ENCODE assay signal across 17 cellular contexts in the genomic region with DNA sequence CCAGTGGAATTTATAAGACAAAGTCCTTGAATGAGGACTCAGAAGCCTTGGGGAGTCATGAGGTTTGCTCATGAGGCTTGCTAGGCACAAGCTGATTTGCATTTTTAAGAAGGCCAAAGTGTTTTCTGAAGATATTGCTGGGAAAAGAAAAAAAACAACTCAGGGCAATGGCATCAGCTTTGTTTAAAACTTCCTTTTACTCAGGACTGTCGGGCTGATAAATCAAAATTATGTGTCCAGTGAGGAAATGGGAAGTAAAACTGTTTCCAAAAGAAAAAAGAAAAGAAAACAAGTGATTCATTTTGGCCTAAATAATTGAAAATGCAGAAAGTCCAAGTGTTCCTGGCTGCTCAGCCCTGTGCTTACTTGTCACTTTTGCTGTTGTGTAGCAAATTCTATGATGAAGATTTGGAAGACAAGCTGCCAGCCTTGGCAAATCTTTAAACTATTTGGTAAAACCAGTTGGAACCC.
DNase-seq lines count a peak whose midpoint lies in the region; ATAC-seq and TF ChIP-seq lines count a peak whose summit lies in the region.
"Had no signal": no experiment of that assay in that cellular context is flagged by ENCODE, and none has a peak within 500 bp of the region (broad histone marks: within the 10 kb centered on the region; RNA-seq: fewer than 3 reads in every experiment).

No MANE protein-coding gene starts in this region.

- no peaks in the 10 kb centered on the region for H3K9me3 Mint-ChIP-seq in endodermal cell
- H3K9me3 Mint-ChIP-seq: IgD-negative memory B cell had no signal

- peaks cover 15 to 99% (median 52%) of the 10 kb centered on the region in 10 experiments for H3K4me1 ChIP-seq in BLaER1 treated with 17β-estradiol and CSF1 and Interleukin-3, amounts not matched to agents 10 nM and 100 nM
- H3K4me1 ChIP-seq in heart left ventricle: peaks cover 0 to 69% (median 11%) of the 10 kb centered on the region in 12 donors
- H3K4me1 ChIP-seq in SJCRH30: peaks cover 11% of the 10 kb centered on the region
- H3K4me1 ChIP-seq in endodermal cell (ENCODE audit: control insufficient read depth, insufficient read depth, low read length): peaks cover 9% of the 10 kb centered on the region
- H3K4me1 ChIP-seq: thyroid gland had no signal

- H4K20me1 ChIP-seq in BLaER1 treated with 17β-estradiol and CSF1 and Interleukin-3, amounts not matched to agents 10 nM and 100 nM: no peaks in the 10 kb centered on the region

- peak in 3 of 4 donors; percentile 24 to 59 (median 50) for ATAC-seq in heart left ventricle

- peak; percentile 35 for DNase-seq in MV-4-11 (lab: John Stamatoyannopoulos, UW)
- DNase-seq in heart left ventricle: no peak
- peak; percentile 70 for DNase-seq in renal cortical epithelial cell (ENCODE audit: low read depth)
- no peak for DNase-seq in SJCRH30
- no peak for DNase-seq in SKM-1 treated with dmso at 0.1 percent for 144 hours (lab: John Stamatoyannopoulos, UW; ENCODE audit: unreplicated experiment)
- DNase-seq in HuH-7.5 (ENCODE audit: low spot score): no peak
- no peak for DNase-seq in endodermal cell
- DNase-seq: activated B cell treated with CpG ODN at 0.5 μM for 24 hours; activated CD8-positive, alpha-beta memory T cell treated with anti-CD3 and anti-CD28 coated beads, Interleukin-2, amount 50 U/mL, for 48 hours; AML-193; DND-41; NCI-H1105 treated with DMSO at 0.1 percent for 48 hours; nucleus accumbens; PC-9 had no signal

- H3K27me3 ChIP-seq in BLaER1 treated with 17β-estradiol and CSF1 and Interleukin-3, amounts not matched to agents 10 nM and 100 nM: no peaks in the 10 kb centered on the region
- H3K27me3 ChIP-seq in heart left ventricle: no peaks in the 10 kb centered on the region
- H3K27me3 ChIP-seq in SJCRH30: no peaks in the 10 kb centered on the region
- H3K27me3 ChIP-seq in endodermal cell (ENCODE audit: control insufficient read depth, insufficient read depth, low read length, poor library complexity, severe bottlenecking): no peaks in the 10 kb centered on the region
- H3K27me3 ChIP-seq: thyroid gland had no signal

- H3K36me3 Mint-ChIP-seq in endodermal cell (ENCODE audit: low read depth): no peaks in the 10 kb centered on the region

- intact Hi-C loops in heart left ventricle (cut with DNase I): no loop called here

- TF ChIP-seq CTCF in heart left ventricle (IDR thresholded peaks at IDR 0.05): no peak
- TF ChIP-seq CTCF in endodermal cell (conservative IDR thresholded peaks at IDR 0.05): no peak

- WGBS in heart left ventricle, 4 donors: 29 to 56% (median 41%) methylated on average over 1 of the region's 1 CpG
- 94 to 100% methylated on average over 1 of the region's 1 CpG for WGBS in endodermal cell (ENCODE audit: insufficient coverage in 1 of 2, insufficient read length in 1 of 2), 2 experiments

- no peak for TF ChIP-seq POLR2A in heart left ventricle (IDR thresholded peaks at IDR 0.05)

- no peak overlapping the region for H3K27ac Mint-ChIP-seq in endodermal cell
- H3K27ac Mint-ChIP-seq: activated B cell treated with CpG ODN at 0.5 μM for 24 hours had no signal

- no peak overlapping the region for H3K4me3 ChIP-seq in BLaER1 treated with 17β-estradiol and CSF1 and Interleukin-3, amounts not matched to agents 10 nM and 100 nM
- H3K4me3 ChIP-seq in heart left ventricle: no peak overlapping the region
- no peak overlapping the region for H3K4me3 ChIP-seq in SJCRH30
- H3K4me3 ChIP-seq in endodermal cell (ENCODE audit: low read length): no peak overlapping the region
- H3K4me3 ChIP-seq: PC-9, thyroid gland had no signal

- H3K4me3 Mint-ChIP-seq in endodermal cell: no peak overlapping the region
- H3K4me3 Mint-ChIP-seq: activated B cell treated with CpG ODN at 0.5 μM for 24 hours, IgD-negative memory B cell had no signal

- peak overlapping the region in 6 of 11 experiments; percentile 11 to 80 (median 68); a peak in 9 of 22 replicates for H3K9ac ChIP-seq in BLaER1 treated with 17β-estradiol and CSF1 and Interleukin-3, amounts not matched to agents 10 nM and 100 nM
- no peak overlapping the region for H3K9ac ChIP-seq in endodermal cell (ENCODE audit: extremely low read depth, low read length, poor library complexity, severe bottlenecking)

- H3K36me3 ChIP-seq in BLaER1 treated with 17β-estradiol and CSF1 and Interleukin-3, amounts not matched to agents 10 nM and 100 nM: no peaks in the 10 kb centered on the region
- no peaks in the 10 kb centered on the region for H3K36me3 ChIP-seq in heart left ventricle
- no peaks in the 10 kb centered on the region for H3K36me3 ChIP-seq in SJCRH30
- H3K36me3 ChIP-seq in endodermal cell (ENCODE audit: control insufficient read depth, insufficient read depth, low read length): no peaks in the 10 kb centered on the region
- H3K36me3 ChIP-seq: thyroid gland had no signal

- H3K4me2 ChIP-seq in BLaER1 treated with 17β-estradiol and CSF1 and Interleukin-3, amounts not matched to agents 10 nM and 100 nM: peak overlapping the region in 6 of 11 experiments; percentile 39 to 83 (median 71); a peak in 12 of 22 replicates
- H3K4me2 ChIP-seq: PC-9 had no signal

- H3K4me1 Mint-ChIP-seq in endodermal cell: peaks cover 38% of the 10 kb centered on the region

- H3K27ac ChIP-seq in BLaER1 treated with 17β-estradiol and CSF1 and Interleukin-3, amounts not matched to agents 10 nM and 100 nM: peak overlapping the region in 9 of 11 experiments; percentile 11 to 97 (median 93); a peak in 17 of 22 replicates
- H3K27ac ChIP-seq in heart left ventricle: peak overlapping the region in 4 of 12 donors; percentile 3 to 78 (median 6)
- no peak overlapping the region for H3K27ac ChIP-seq in SJCRH30
- no peak overlapping the region for H3K27ac ChIP-seq in endodermal cell (ENCODE audit: low read depth, low read length)
- H3K27ac ChIP-seq: PC-9, thyroid gland had no signal

- H3K27me3 Mint-ChIP-seq in endodermal cell (ENCODE audit: insufficient read depth): no peaks in the 10 kb centered on the region

- H3K9me3 ChIP-seq in BLaER1 treated with 17β-estradiol and CSF1 and Interleukin-3, amounts not matched to agents 10 nM and 100 nM (replicated peaks in 1 of 11): no peaks in the 10 kb centered on the region; a peak in 1 of 22 replicates
- H3K9me3 ChIP-seq in heart left ventricle: no peaks in the 10 kb centered on the region
- no peaks in the 10 kb centered on the region for H3K9me3 ChIP-seq in SJCRH30 (replicated peaks)
- H3K9me3 ChIP-seq in endodermal cell (ENCODE audit: control insufficient read depth, low read length): no peaks in the 10 kb centered on the region
- H3K9me3 ChIP-seq: thyroid gland had no signal

Comparison
In these comparisons a context has a peak if more than half of its experiments do, and no peak if none do; other contexts are left out.
1. H3K27ac ChIP-seq: peak in BLaER1 treated with 17β-estradiol and CSF1 and Interleukin-3, amounts not matched to agents 10 nM and 100 nM (9 of 11); none in SJCRH30 (single experiment) and endodermal cell (single experiment).
2. DNase-seq: peak in MV-4-11 (single experiment) and renal cortical epithelial cell (single experiment); none in heart left ventricle (0 of 5), SJCRH30 (0 of 2), SKM-1 treated with dmso at 0.1 percent for 144 hours (single experiment), HuH-7.5 (single experiment) and endodermal cell (single experiment).